29 cellular contexts compared by ENCODE assay signal in genomic region chr3:193585530-193585929, GRCh38. TPM values are rescaled to one million over a fixed set of nuclear protein-coding genes. Genes with fewer than 3 reads are reported as not detected.
"Had no signal": no experiment of that assay in that cellular context is flagged by ENCODE, and none has a peak within 500 bp of the region (broad histone marks: within the 10 kb centered on the region; RNA-seq: fewer than 3 reads in every experiment).

No MANE protein-coding gene starts in this region.

- H3K4me1 Mint-ChIP-seq: activated B cell treated with CpG ODN at 0.5 μM for 24 hours; activated CD4-positive, alpha-beta T cell treated with anti-CD3 and anti-CD28 coated beads, Interleukin-2, amount 10 ng/mL, durations not matched to agents 24 days and 14 days; activated naive CD4-positive, alpha-beta T cell treated with anti-CD3 and anti-CD28 coated beads, Interleukin-2, amount 50 U/mL, for 24 hours; central memory CD8-positive, alpha-beta T cell; T-cell had no signal

- ATAC-seq: activated CD8-positive, alpha-beta memory T cell treated with anti-CD3 and anti-CD28 coated beads, Interleukin-2, amount 10 ng/mL, durations not matched to agents 7 days and 5 days; PC-3; T-cell had no signal

- DNase-seq: activated B cell treated with CpG ODN at 0.5 μM for 24 hours; activated CD4-positive, alpha-beta T cell treated with anti-CD3 and anti-CD28 coated beads for 1 hour; activated CD4-positive, alpha-beta T cell treated with anti-CD3 and anti-CD28 coated beads, Interleukin-2, amount 10 ng/mL, durations not matched to agents 24 days and 14 days; activated CD4-positive, alpha-beta T cell treated with anti-CD3 and anti-CD28 coated beads, Interleukin-2, amount 50 U/mL, for 48 hours; activated CD8-positive, alpha-beta memory T cell treated with anti-CD3 and anti-CD28 coated beads, Interleukin-2, amount 10 ng/mL, durations not matched to agents 7 days and 5 days; activated effector memory CD4-positive, alpha-beta T cell treated with Interleukin-2 at 50 U/mL for 16 hours; activated naive CD4-positive, alpha-beta T cell; activated T-cell treated with anti-CD3 and anti-CD28 coated beads, Interleukin-2, amount 50 U/mL, for 24 hours; aorta; IMR-90; KG1; MV-4-11; NCI-H1092 treated with DMSO at 0.1 percent for 48 hours; NCI-H1436 treated with DMSO at 0.1 percent for 48 hours; NCI-H187; NCI-H2081 treated with DMSO at 0.1 percent for 48 hours; NCI-H345; NCI-H510A; NCI-H526 treated with DMSO at 0.1 percent for 48 hours; PC-3; SIG-M5; T-cell; T-helper 2 cell; T1000 had no signal

- H3K27ac Mint-ChIP-seq: activated B cell treated with CpG ODN at 0.5 μM for 24 hours; activated CD4-positive, alpha-beta T cell treated with anti-CD3 and anti-CD28 coated beads, Interleukin-2, amount 10 ng/mL, durations not matched to agents 24 days and 14 days; activated CD8-positive, alpha-beta memory T cell treated with anti-CD3 and anti-CD28 coated beads, Interleukin-2, amount 10 ng/mL, durations not matched to agents 7 days and 5 days; activated naive CD4-positive, alpha-beta T cell treated with anti-CD3 and anti-CD28 coated beads, Interleukin-2, amount 50 U/mL, for 24 hours; activated T-cell treated with anti-CD3 and anti-CD28 coated beads, Interleukin-2, amount 50 U/mL, for 24 hours; activated T-helper 1 cell treated with anti-CD3 and anti-CD28 coated beads, Interleukin-12 subunit alpha, Interleukin-12 subunit beta, Interleukin-2, Interleukin-4 antibody, amounts not matched to agents 30 ng/mL and 10 ng/mL and 1 ng/mL, durations not matched to agents 14 hours and 24 hours and 36 hours; T-cell had no signal

- H3K36me3 Mint-ChIP-seq: activated naive CD4-positive, alpha-beta T cell treated with anti-CD3 and anti-CD28 coated beads, Interleukin-2, amount 50 U/mL, for 24 hours had no signal

- H3K27me3 Mint-ChIP-seq: activated B cell treated with CpG ODN at 0.5 μM for 24 hours; activated CD8-positive, alpha-beta memory T cell treated with anti-CD3 and anti-CD28 coated beads, Interleukin-2, amount 10 ng/mL, durations not matched to agents 7 days and 5 days; activated naive CD4-positive, alpha-beta T cell treated with anti-CD3 and anti-CD28 coated beads, Interleukin-2, amount 50 U/mL, for 24 hours; activated T-cell treated with anti-CD3 and anti-CD28 coated beads, Interleukin-2, amount 50 U/mL, for 24 hours; central memory CD8-positive, alpha-beta T cell; T-cell had no signal

- H3K4me3 Mint-ChIP-seq: activated B cell treated with CpG ODN at 0.5 μM for 24 hours; activated CD4-positive, alpha-beta T cell treated with anti-CD3 and anti-CD28 coated beads, Interleukin-2, amount 10 ng/mL, durations not matched to agents 24 days and 14 days; activated CD8-positive, alpha-beta memory T cell treated with anti-CD3 and anti-CD28 coated beads, Interleukin-2, amount 10 ng/mL, durations not matched to agents 7 days and 5 days; activated naive CD4-positive, alpha-beta T cell treated with anti-CD3 and anti-CD28 coated beads, Interleukin-2, amount 50 U/mL, for 24 hours; activated T-cell treated with anti-CD3 and anti-CD28 coated beads, Interleukin-2, amount 50 U/mL, for 24 hours; activated T-helper 1 cell treated with anti-CD3 and anti-CD28 coated beads, Interleukin-12 subunit alpha, Interleukin-12 subunit beta, Interleukin-2, Interleukin-4 antibody, amounts not matched to agents 30 ng/mL and 10 ng/mL and 1 ng/mL, durations not matched to agents 14 hours and 24 hours and 36 hours; central memory CD8-positive, alpha-beta T cell; T-cell had no signal

- FAIRE-seq: RCC 7860, TTC549 had no signal

- H3K9me3 Mint-ChIP-seq: activated B cell treated with CpG ODN at 0.5 μM for 24 hours; activated CD4-positive, alpha-beta T cell treated with anti-CD3 and anti-CD28 coated beads, Interleukin-2, amount 10 ng/mL, durations not matched to agents 24 days and 14 days; activated naive CD4-positive, alpha-beta T cell treated with anti-CD3 and anti-CD28 coated beads, Interleukin-2, amount 50 U/mL, for 24 hours; activated T-cell treated with anti-CD3 and anti-CD28 coated beads, Interleukin-2, amount 50 U/mL, for 24 hours; activated T-helper 1 cell treated with anti-CD3 and anti-CD28 coated beads, Interleukin-12 subunit alpha, Interleukin-12 subunit beta, Interleukin-2, Interleukin-4 antibody, amounts not matched to agents 30 ng/mL and 10 ng/mL and 1 ng/mL, durations not matched to agents 14 hours and 24 hours and 36 hours; central memory CD8-positive, alpha-beta T cell; T-cell had no signal

RNA-seq across cellular contexts. Expression of gene ATP13A4, which starts 30.8 kb away (rescaled TPM):
- total RNA-seq: PC-3 had no signal
- polyA plus RNA-seq: aorta, IMR-90 had no signal
